ENCODE assay signal across 8 cellular contexts in genomic region chr10:98713586-98713985, GRCh38.
"Had no signal": no experiment of that assay in that cellular context is flagged by ENCODE, and none has a peak within 500 bp of the region (broad histone marks: within the 10 kb centered on the region; RNA-seq: fewer than 3 reads in every experiment).

No MANE protein-coding gene starts in this region.

- ATAC-seq: GM12878 had no signal

- FAIRE-seq: G401.6, GM12878, GM12891, GM12892, GM18507, GM19239 had no signal

- DNase-seq: GDM1, GF-D8 had no signal

- H3K4me3 ChIP-seq: GM12878 had no signal
